ENCODE assay signal across 1 cellular context in genomic region chr15:75022808-75023193, GRCh38.
TF ChIP-seq lines count a peak whose summit lies in the region.

No MANE protein-coding gene starts in this region.

TF ChIP-seq in GM23338, 12 proteins besides CTCF, POLR2A, EP300 and RAD21:
- TF ChIP-seq EZH2 (IDR thresholded peaks at IDR 0.05; ENCODE audit: low read depth, unreplicated experiment) (no peak), ZNF114 (CRISPR knock-in tag; IDR thresholded peaks at IDR 0.05) (no peak), ZNF462 (CRISPR knock-in tag; IDR thresholded peaks at IDR 0.05) (no peak), POLR2AphosphoS5 (IDR thresholded peaks at IDR 0.05; ENCODE audit: low read depth) (no peak), ZNF331 (CRISPR knock-in tag; IDR thresholded peaks at IDR 0.05; ENCODE audit: low read depth) (no peak), ETS1 (IDR thresholded peaks at IDR 0.05) (no peak), NANOG (IDR thresholded peaks at IDR 0.05; ENCODE audit: borderline replicate concordance) (no peak), CREB1 (CRISPR knock-in tag; IDR thresholded peaks at IDR 0.05; ENCODE audit: low read depth) (no peak), EZH2phosphoT487 (IDR thresholded peaks at IDR 0.05; ENCODE audit: unreplicated experiment) (no peak), JUNB (IDR thresholded peaks at IDR 0.05; ENCODE audit: unreplicated experiment) (no peak), STAT1 (IDR thresholded peaks at IDR 0.05; ENCODE audit: unreplicated experiment) (no peak), REST (IDR thresholded peaks at IDR 0.05; ENCODE audit: unreplicated experiment) (no peak)
